Comparison of ENCODE assay signal across 8 cellular contexts in the genomic region with DNA sequence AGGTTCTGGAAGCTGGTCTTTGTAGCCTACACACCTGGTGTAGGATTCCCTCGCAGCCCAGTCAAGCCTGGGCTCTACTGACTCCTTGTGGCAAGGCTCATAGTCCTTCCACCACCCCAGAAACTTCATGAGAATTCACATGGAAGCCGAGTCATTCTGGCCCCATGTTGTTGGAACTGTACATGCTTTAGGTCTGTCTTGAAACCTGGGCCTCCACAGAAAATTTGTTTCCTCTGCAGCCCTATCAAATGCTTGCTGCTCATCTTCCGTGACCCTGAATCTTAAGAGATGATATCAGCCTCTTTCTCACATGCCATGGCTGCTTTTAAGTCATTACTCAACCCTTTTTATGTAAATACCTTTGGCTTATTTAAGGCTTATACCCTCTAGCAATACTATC.
DNase-seq lines count a peak whose midpoint lies in the region; ATAC-seq and TF ChIP-seq lines count a peak whose summit lies in the region.

No MANE protein-coding gene starts in this region.

- no peak overlapping the region for H3K27ac ChIP-seq in C4-2B

- DNase-seq in T-helper 17 cell (no peak), islet precursor cell (peak; percentile 53), head of caudate nucleus (no peak), RPMI8226 (no peak)

- no peak overlapping the region for H3K4me3 Mint-ChIP-seq in T-helper 17 cell

- intact Hi-C loops in head of caudate nucleus (cut with DNase I): no loop called here

- peaks cover 5% of the 10 kb centered on the region for H3K4me1 Mint-ChIP-seq in T-helper 17 cell

- ATAC-seq in GM19395 (IDR thresholded peaks at IDR 0.05; ENCODE audit: unreplicated experiment) (peak; percentile 71), T-helper 17 cell (peak; percentile 42), HG02759 (IDR thresholded peaks at IDR 0.05; ENCODE audit: unreplicated experiment) (no peak), GM18520 (IDR thresholded peaks at IDR 0.05; ENCODE audit: unreplicated experiment) (no peak)

- peaks cover 8% of the 10 kb centered on the region for H3K36me3 Mint-ChIP-seq in T-helper 17 cell (ENCODE audit: low read depth)

- TF ChIP-seq CTCF in C4-2B (conservative IDR thresholded peaks at IDR 0.05): peak; percentile 31

- no peaks in the 10 kb centered on the region for H3K9me3 ChIP-seq in T-helper 17 cell (ENCODE audit: control insufficient read depth, low read length, poor library complexity, severe bottlenecking)

- H3K27me3 Mint-ChIP-seq in T-helper 17 cell: no peaks in the 10 kb centered on the region

- H3K27ac Mint-ChIP-seq in T-helper 17 cell: no peak overlapping the region

Comparison
In these comparisons a context has a peak if more than half of its experiments do, and no peak if none do; other contexts are left out.
1. ATAC-seq: peak in GM19395 (single experiment) and T-helper 17 cell (single experiment); none in HG02759 (single experiment) and GM18520 (single experiment).